In the genomic region with DNA sequence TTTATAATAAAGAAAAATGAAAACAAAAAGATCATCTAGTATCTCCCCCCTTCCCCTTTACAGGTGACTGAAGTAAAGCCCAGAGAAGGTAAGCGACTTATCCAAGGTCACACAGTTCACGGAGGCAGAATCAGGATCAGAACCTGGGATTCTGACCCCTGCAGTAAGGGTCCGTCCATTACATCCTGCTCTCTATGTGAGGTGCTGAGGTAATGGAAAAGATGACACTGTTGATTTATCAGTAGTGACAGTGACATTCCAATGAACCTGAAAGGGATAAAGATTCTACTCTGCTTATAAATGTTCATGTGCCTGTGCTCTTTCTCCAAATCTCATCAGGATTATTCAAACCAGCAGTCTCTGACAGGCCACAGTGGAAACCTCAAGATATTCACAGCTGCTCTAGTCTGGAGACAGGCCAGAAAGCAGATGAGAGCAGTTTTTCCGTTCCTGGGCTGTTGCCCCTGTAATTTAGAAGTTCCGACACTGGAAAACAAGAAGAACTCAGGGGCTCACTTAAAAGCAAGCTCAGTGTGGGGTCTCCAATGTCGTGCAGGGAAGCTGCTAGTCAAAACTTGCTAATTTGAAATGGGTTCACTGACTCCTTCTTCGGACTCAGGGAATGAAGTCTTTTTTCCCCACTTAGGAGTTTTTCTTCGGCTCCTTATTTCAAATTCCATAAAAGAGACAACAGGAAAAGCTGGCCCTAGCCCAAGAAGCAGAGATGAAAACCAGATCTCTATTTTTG, we compare ENCODE assay signal across 9 cellular contexts.
DNase-seq lines count a peak whose midpoint lies in the region; ATAC-seq and TF ChIP-seq lines count a peak whose summit lies in the region.
"Had no signal": no experiment of that assay in that cellular context is flagged by ENCODE, and none has a peak within 500 bp of the region (broad histone marks: within the 10 kb centered on the region; RNA-seq: fewer than 3 reads in every experiment).

No MANE protein-coding gene starts in this region.

- DNase-seq in HFFc6, result no peak
- DNase-seq in NCI-H2196 treated with DMSO at 0.1 percent for 48 hours (lab: John Stamatoyannopoulos, UW; ENCODE audit: unreplicated experiment), result peak; percentile 7
- DNase-seq in fibroblast of villous mesenchyme (ENCODE audit: low read depth), result peak; percentile 67
- no peak for DNase-seq in islet precursor cell
- DNase-seq in DMS153 (lab: John Stamatoyannopoulos, UW), result no peak
- DNase-seq in NCI-H748 treated with DMSO at 0.1 percent for 48 hours (lab: John Stamatoyannopoulos, UW), result no peak

- H3K36me3 ChIP-seq in stomach smooth muscle (ENCODE audit: control insufficient read depth in 2 of 2, insufficient read depth in 2 of 2, low read length in 2 of 2), result no peaks in the 10 kb centered on the region
- H3K36me3 ChIP-seq: upper lobe of left lung had no signal

- peaks cover 28% of the 10 kb centered on the region for H3K4me1 ChIP-seq in stomach smooth muscle (ENCODE audit: control insufficient read depth, insufficient read depth, low read length)

- H3K9me3 ChIP-seq in stomach smooth muscle (ENCODE audit: control insufficient read depth in 2 of 2, low read length in 2 of 2), result no peaks in the 10 kb centered on the region
- H3K9me3 ChIP-seq: upper lobe of left lung had no signal

- 0 out of 2 replicates have a peak overlapping the region, but pooled peaks have one; percentile 27 for H3K4me3 Mint-ChIP-seq in HFFc6

- H3K9ac ChIP-seq in stomach smooth muscle (ENCODE audit: low read length in 2 of 2), result no peak overlapping the region

- no peaks in the 10 kb centered on the region for H3K9me3 Mint-ChIP-seq in HFFc6

- peaks cover 8% of the 10 kb centered on the region for H3K4me1 Mint-ChIP-seq in HFFc6 (ENCODE audit: low read depth)

- peak overlapping the region; percentile 69 for H3K27ac ChIP-seq in stomach smooth muscle (ENCODE audit: low read length)
- H3K27ac ChIP-seq: upper lobe of left lung had no signal

- no peak for TF ChIP-seq CTCF in HFFc6 (IDR thresholded peaks at IDR 0.05)
- TF ChIP-seq CTCF in fibroblast of villous mesenchyme (IDR thresholded peaks at IDR 0.05; ENCODE audit: insufficient read depth, low read depth, low read length), result peak; percentile 19

- no peak overlapping the region for H3K27ac Mint-ChIP-seq in HFFc6

- ATAC-seq in GM18498 (IDR thresholded peaks at IDR 0.05; ENCODE audit: unreplicated experiment), result peak; percentile 35

- H3K4me3 ChIP-seq in fibroblast of villous mesenchyme (ENCODE audit: low read depth, low read length) (peak overlapping the region; percentile 31), stomach smooth muscle (ENCODE audit: low read length in 2 of 2) (peak overlapping the region in 1 of 2 donors; percentile 47)
- H3K4me3 ChIP-seq: upper lobe of left lung had no signal

- no peaks in the 10 kb centered on the region for H3K36me3 Mint-ChIP-seq in HFFc6 (ENCODE audit: low read depth)

- no peaks in the 10 kb centered on the region for H3K27me3 ChIP-seq in stomach smooth muscle (ENCODE audit: control insufficient read depth in 1 of 2, insufficient read depth in 2 of 2, low read length in 2 of 2)
- H3K27me3 ChIP-seq: upper lobe of left lung had no signal

- H3K27me3 Mint-ChIP-seq in HFFc6 (ENCODE audit: insufficient read depth), result peaks cover 23% of the 10 kb centered on the region

Comparison
In these comparisons a context has a peak if more than half of its experiments do, and no peak if none do; other contexts are left out.
1. DNase-seq: peak in NCI-H2196 treated with DMSO at 0.1 percent for 48 hours (single experiment) and fibroblast of villous mesenchyme (single experiment); none in HFFc6 (single experiment), islet precursor cell (single experiment), DMS153 (single experiment) and NCI-H748 treated with DMSO at 0.1 percent for 48 hours (single experiment).